16 cellular contexts compared by ENCODE assay signal in the genomic region with DNA sequence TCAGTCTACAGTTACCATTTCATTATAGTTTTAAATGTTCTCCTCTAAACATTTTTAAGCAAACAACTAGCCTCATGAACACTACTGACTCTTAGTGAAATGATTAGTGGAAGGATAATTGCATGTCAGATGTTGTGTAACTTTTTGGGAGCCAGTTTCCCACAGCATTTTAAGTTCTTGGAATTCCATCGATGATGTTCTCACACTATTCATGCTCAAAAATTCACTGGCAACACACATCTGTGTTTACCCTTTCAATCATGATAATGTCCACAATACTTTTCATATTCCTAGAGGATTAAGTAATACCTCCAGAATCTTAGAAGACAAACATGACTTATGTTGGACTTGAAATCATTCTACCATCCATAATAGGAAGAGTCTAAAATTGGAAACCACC.
DNase-seq lines count a peak whose midpoint lies in the region; ATAC-seq and TF ChIP-seq lines count a peak whose summit lies in the region.
"Had no signal": no experiment of that assay in that cellular context is flagged by ENCODE, and none has a peak within 500 bp of the region (broad histone marks: within the 10 kb centered on the region; RNA-seq: fewer than 3 reads in every experiment).

No MANE protein-coding gene starts in this region.

- no peak overlapping the region for H2AFZ ChIP-seq in mammary epithelial cell (ENCODE audit: low read depth, low read length)

- no peak overlapping the region for H3K9ac ChIP-seq in mammary epithelial cell (ENCODE audit: insufficient read depth, low read length)

- no peaks in the 10 kb centered on the region for H3K9me3 ChIP-seq in mammary epithelial cell (replicated peaks; ENCODE audit: insufficient read depth, low read length)

- H3K9me3 Mint-ChIP-seq in activated T-helper 2 cell treated with anti-CD3 and anti-CD28 coated beads, Interferon-gamma antibody, Interleukin-2, Interleukin-4, amounts not matched to agents 10 μg/mL and 5 μg/mL and 100 μg/mL, durations not matched to agents 14 hours and 24 hours and 36 hours = peaks cover 6% of the 10 kb centered on the region

- BruUV-seq in mammary epithelial cell (replicated peaks; lab: Mats Ljungman, UMichigan) = no TSS peak

- H4K20me1 ChIP-seq in mammary epithelial cell (ENCODE audit: insufficient read depth, low read length) = no peaks in the 10 kb centered on the region

- H3K4me1 ChIP-seq in mammary epithelial cell (ENCODE audit: insufficient read depth, low read length) = no peaks in the 10 kb centered on the region

- WGBS in mammary epithelial cell (ENCODE audit: low coverage, missing lambda C conversion rate) = 0% methylated on average over 1 of the region's 1 CpG

- H3K27me3 ChIP-seq in mammary epithelial cell (ENCODE audit: insufficient read depth, low read length) = no peaks in the 10 kb centered on the region

- DNase-seq in AG09309 (ENCODE audit: low read depth) = peak; percentile 55
- peak; percentile 5 for DNase-seq in NCI-H446 treated with DMSO at 0.1 percent for 48 hours (lab: John Stamatoyannopoulos, UW)
- peak; percentile 5 for DNase-seq in fibroblast of mammary gland (ENCODE audit: low read depth)
- no peak for DNase-seq in omental fat pad (ENCODE audit: low spot score)
- no peak for DNase-seq in mammary epithelial cell
- DNase-seq in HUDEP-2 (lab: John Stamatoyannopoulos, UW; ENCODE audit: unreplicated experiment in 76 of 76) = no peak
- DNase-seq in activated T-helper 2 cell treated with anti-CD3 and anti-CD28 coated beads, Interferon-gamma antibody, Interleukin-2, Interleukin-4, amounts not matched to agents 10 μg/mL and 5 μg/mL and 100 μg/mL, durations not matched to agents 14 hours and 24 hours and 36 hours (ENCODE audit: low spot score) = no peak
- DNase-seq: CD4-positive, CD25-positive, alpha-beta regulatory T cell; DMS79; HFFc6; Kasumi-1; NCI-H187 treated with DMSO at 0.1 percent for 48 hours; NCI-H510A had no signal

- intact Hi-C loops in mammary epithelial cell (cut with micrococcal nuclease) = no loop called here
- intact Hi-C loops in activated T-helper 2 cell treated with anti-CD3 and anti-CD28 coated beads, Interferon-gamma antibody, Interleukin-2, Interleukin-4, amounts not matched to agents 10 μg/mL and 5 μg/mL and 100 μg/mL, durations not matched to agents 14 hours and 24 hours and 36 hours (cut with micrococcal nuclease) = no loop called here

- no peak overlapping the region for H3K27ac Mint-ChIP-seq in activated T-helper 2 cell treated with anti-CD3 and anti-CD28 coated beads, Interferon-gamma antibody, Interleukin-2, Interleukin-4, amounts not matched to agents 10 μg/mL and 5 μg/mL and 100 μg/mL, durations not matched to agents 14 hours and 24 hours and 36 hours
- H3K27ac Mint-ChIP-seq: CD4-positive, CD25-positive, alpha-beta regulatory T cell; HFFc6 had no signal

- H3K36me3 Mint-ChIP-seq in activated T-helper 2 cell treated with anti-CD3 and anti-CD28 coated beads, Interferon-gamma antibody, Interleukin-2, Interleukin-4, amounts not matched to agents 10 μg/mL and 5 μg/mL and 100 μg/mL, durations not matched to agents 14 hours and 24 hours and 36 hours (ENCODE audit: low read depth) = no peaks in the 10 kb centered on the region
- H3K36me3 Mint-ChIP-seq: CD4-positive, CD25-positive, alpha-beta regulatory T cell had no signal

- dilution Hi-C loops in mammary epithelial cell (cut with HindIII; ENCODE audit: low sequenced_read_pairs) = no loop called here

- in situ Hi-C loops in mammary epithelial cell (cut with MboI; ENCODE audit: low sequenced_read_pairs in 2 of 2) = no loop called here

- ATAC-seq in omental fat pad (ENCODE audit: low FRiP score) (peak; percentile 90), HG03108 (IDR thresholded peaks at IDR 0.05; ENCODE audit: unreplicated experiment) (no peak)
- ATAC-seq: Panc1, Right ventricle myocardium inferior had no signal

- H3K36me3 ChIP-seq in mammary epithelial cell (ENCODE audit: insufficient read depth, low read length) = no peaks in the 10 kb centered on the region

- CTCF ChIA-PET in mammary epithelial cell (lab: Charles Lee; ENCODE audit: low non-redundant PET) = no interaction called here

- no peak overlapping the region for H3K4me2 ChIP-seq in mammary epithelial cell (ENCODE audit: insufficient read depth, low read depth, low read length)

- no peak for TF ChIP-seq CTCF in AG09309 (IDR thresholded peaks at IDR 0.05; ENCODE audit: control insufficient read depth, insufficient read depth, low read depth, low read length, missing control alignments)
- no peak for TF ChIP-seq CTCF in fibroblast of mammary gland (conservative IDR thresholded peaks at IDR 0.05; ENCODE audit: control insufficient read depth, insufficient read depth, low read depth, low read length)
- TF ChIP-seq CTCF in omental fat pad (IDR thresholded peaks at IDR 0.05) = no peak
- TF ChIP-seq CTCF in mammary epithelial cell (conservative IDR thresholded peaks at IDR 0.05 in 1 of 2, IDR thresholded peaks at IDR 0.05 in 1 of 2; ENCODE audit: extremely low read depth in 1 of 2, insufficient read depth in 1 of 2, low read depth in 1 of 2, low read length in 2 of 2) = no peak

- no peak overlapping the region for H3K4me3 ChIP-seq in AG09309 (ENCODE audit: control insufficient read depth, low read depth, low read length)
- no peak overlapping the region for H3K4me3 ChIP-seq in fibroblast of mammary gland (ENCODE audit: control insufficient read depth, low read depth, low read length)
- H3K4me3 ChIP-seq in mammary epithelial cell (replicated peaks in 1 of 3; ENCODE audit: insufficient read depth in 1 of 3, low read depth in 2 of 3, low read length in 3 of 3) = no peak overlapping the region

- no peaks in the 10 kb centered on the region for H3K79me2 ChIP-seq in mammary epithelial cell (ENCODE audit: insufficient read depth, low read length)

- no peaks in the 10 kb centered on the region for H3K27me3 Mint-ChIP-seq in activated T-helper 2 cell treated with anti-CD3 and anti-CD28 coated beads, Interferon-gamma antibody, Interleukin-2, Interleukin-4, amounts not matched to agents 10 μg/mL and 5 μg/mL and 100 μg/mL, durations not matched to agents 14 hours and 24 hours and 36 hours (ENCODE audit: low read depth)
- H3K27me3 Mint-ChIP-seq: CD4-positive, CD25-positive, alpha-beta regulatory T cell had no signal

- no peaks in the 10 kb centered on the region for H3K4me1 Mint-ChIP-seq in activated T-helper 2 cell treated with anti-CD3 and anti-CD28 coated beads, Interferon-gamma antibody, Interleukin-2, Interleukin-4, amounts not matched to agents 10 μg/mL and 5 μg/mL and 100 μg/mL, durations not matched to agents 14 hours and 24 hours and 36 hours (ENCODE audit: low read depth)
- H3K4me1 Mint-ChIP-seq: CD4-positive, CD25-positive, alpha-beta regulatory T cell had no signal

- no peak overlapping the region for H3K27ac ChIP-seq in mammary epithelial cell (ENCODE audit: insufficient read depth, low read depth, low read length)

- H3K4me3 Mint-ChIP-seq in activated T-helper 2 cell treated with anti-CD3 and anti-CD28 coated beads, Interferon-gamma antibody, Interleukin-2, Interleukin-4, amounts not matched to agents 10 μg/mL and 5 μg/mL and 100 μg/mL, durations not matched to agents 14 hours and 24 hours and 36 hours (ENCODE audit: low read depth) = no peak overlapping the region
- H3K4me3 Mint-ChIP-seq: CD4-positive, CD25-positive, alpha-beta regulatory T cell; HFFc6 had no signal

Comparison
In these comparisons a context has a peak if more than half of its experiments do, and no peak if none do; other contexts are left out.
1. DNase-seq: peak in AG09309 (single experiment), NCI-H446 treated with DMSO at 0.1 percent for 48 hours (single experiment) and fibroblast of mammary gland (single experiment); none in omental fat pad (single experiment), mammary epithelial cell (single experiment), HUDEP-2 (0 of 76) and activated T-helper 2 cell treated with anti-CD3 and anti-CD28 coated beads, Interferon-gamma antibody, Interleukin-2, Interleukin-4, amounts not matched to agents 10 μg/mL and 5 μg/mL and 100 μg/mL, durations not matched to agents 14 hours and 24 hours and 36 hours (single experiment).